1 cellular context compared by ENCODE assay signal in genomic region chr13:112346173-112346898, GRCh38.
TF ChIP-seq lines count a peak whose summit lies in the region.

No MANE protein-coding gene starts in this region.

TF ChIP-seq in HEK293, 187 proteins besides CTCF, POLR2A, EP300 and RAD21 (continued from another document and continues in another):
- TF ChIP-seq ZSCAN30 (tag by site-specific recombination; IDR thresholded peaks at IDR 0.05) (peak; percentile 55; the same call in 1 of the 2 replicates), ZNF311 (tag by site-specific recombination; IDR thresholded peaks at IDR 0.05; ENCODE audit: borderline replicate concordance) (no peak), ZNF341 (tag by site-specific recombination; IDR thresholded peaks at IDR 0.05; ENCODE audit: low read depth) (peak; percentile 92), GLI4 (tag by site-specific recombination; IDR thresholded peaks at IDR 0.05) (no peak), HOXC10 (CRISPR knock-in tag; IDR thresholded peaks at IDR 0.05) (0 out of 2 replicates have a peak, but pooled peaks have one; percentile 64), ZBTB17 (tag by site-specific recombination; IDR thresholded peaks at IDR 0.05) (peak; percentile 84), ZNF704 (tag by site-specific recombination; IDR thresholded peaks at IDR 0.05) (no peak), ZNF416 (tag by site-specific recombination; IDR thresholded peaks at IDR 0.05) (no peak), GLIS1 (tag by site-specific recombination; IDR thresholded peaks at IDR 0.05) (peak; percentile 98), ZBTB26 (tag by site-specific recombination; optimal IDR thresholded peaks at IDR 0.05) (no peak), ZNF792 (tag by site-specific recombination; IDR thresholded peaks at IDR 0.05) (no peak), ZNF211 (tag by site-specific recombination; IDR thresholded peaks at IDR 0.05; ENCODE audit: low read depth) (no peak), ZNF549 (tag by site-specific recombination; IDR thresholded peaks at IDR 0.05) (no peak), ZNF776 (tag by site-specific recombination; IDR thresholded peaks at IDR 0.05; ENCODE audit: borderline replicate concordance) (no peak), ZNF10 (tag by site-specific recombination; IDR thresholded peaks at IDR 0.05) (peak; percentile 94), KLF9 (tag by site-specific recombination; IDR thresholded peaks at IDR 0.05; ENCODE audit: low read depth) (peak; percentile 58; the same call in 1 of the 2 replicates), ZNF610 (tag by site-specific recombination; IDR thresholded peaks at IDR 0.05; ENCODE audit: borderline replicate concordance) (peak; percentile 88), ZNF707 (tag by site-specific recombination; IDR thresholded peaks at IDR 0.05) (no peak), GFI1B (tag by site-specific recombination; IDR thresholded peaks at IDR 0.05) (peak; percentile 100), ZNF521 (tag by site-specific recombination; IDR thresholded peaks at IDR 0.05) (no peak), ZNF155 (tag by site-specific recombination; IDR thresholded peaks at IDR 0.05) (no peak), ZNF510 (tag by site-specific recombination; IDR thresholded peaks at IDR 0.05; ENCODE audit: insufficient replicate concordance) (no peak), ZNF433 (tag by site-specific recombination; IDR thresholded peaks at IDR 0.05; ENCODE audit: low read depth) (no peak), ZNF677 (tag by site-specific recombination; IDR thresholded peaks at IDR 0.05) (no peak), ZNF133 (tag by site-specific recombination; IDR thresholded peaks at IDR 0.05) (no peak), ZNF184 (tag by site-specific recombination; IDR thresholded peaks at IDR 0.05) (peak; percentile 91), ZNF324 (tag by site-specific recombination; IDR thresholded peaks at IDR 0.05) (peak; percentile 98), ZNF558 (tag by site-specific recombination; IDR thresholded peaks at IDR 0.05) (peak; percentile 51; the same call in 1 of the 2 replicates), ZNF843 (tag by site-specific recombination; IDR thresholded peaks at IDR 0.05) (peak; percentile 99), ZNF354C (tag by site-specific recombination; IDR thresholded peaks at IDR 0.05; ENCODE audit: borderline replicate concordance, low read depth) (no peak), ZNF24 (tag by site-specific recombination; IDR thresholded peaks at IDR 0.05) (peak; percentile 98), ZNF266 (tag by site-specific recombination; IDR thresholded peaks at IDR 0.05; ENCODE audit: low read depth) (no peak), ZNF623 (tag by site-specific recombination; IDR thresholded peaks at IDR 0.05) (peak; percentile 35), ZNF785 (tag by site-specific recombination; IDR thresholded peaks at IDR 0.05) (no peak), KLF1 (tag by site-specific recombination; IDR thresholded peaks at IDR 0.05) (peak; percentile 80), PRDM6 (tag by site-specific recombination; IDR thresholded peaks at IDR 0.05) (peak; percentile 97), TRIM28 (IDR thresholded peaks at IDR 0.05; ENCODE audit: borderline replicate concordance, low read length) (peak; percentile 45; the same call in 1 of the 2 replicates), ZBTB20 (tag by site-specific recombination; IDR thresholded peaks at IDR 0.05) (no peak), ZNF404 (tag by site-specific recombination; IDR thresholded peaks at IDR 0.05) (no peak), KLF17 (tag by site-specific recombination; IDR thresholded peaks at IDR 0.05) (peak; percentile 96), ZNF449 (tag by site-specific recombination; IDR thresholded peaks at IDR 0.05) (0 out of 2 replicates have a peak, but pooled peaks have one; percentile 27), MEIS1 (CRISPR knock-in tag; IDR thresholded peaks at IDR 0.05; ENCODE audit: borderline replicate concordance) (peak; percentile 92), ZNF202 (tag by site-specific recombination; IDR thresholded peaks at IDR 0.05; ENCODE audit: borderline replicate concordance) (no peak), ZBTB21 (tag by site-specific recombination; IDR thresholded peaks at IDR 0.05) (peak; percentile 72), ZNF423 (tag by site-specific recombination; IDR thresholded peaks at IDR 0.05) (peak; percentile 61; the same call in 1 of the 2 replicates), ZBTB7A (tag by site-specific recombination; IDR thresholded peaks at IDR 0.05; ENCODE audit: low read depth) (0 out of 2 replicates have a peak, but pooled peaks have one; percentile 16), ZBTB8A (tag by site-specific recombination; IDR thresholded peaks at IDR 0.05) (peak; percentile 88), ZNF837 (tag by site-specific recombination; IDR thresholded peaks at IDR 0.05) (no peak), ZNF280C (tag by site-specific recombination; IDR thresholded peaks at IDR 0.05) (no peak), ZNF114 (tag by site-specific recombination; IDR thresholded peaks at IDR 0.05) (no peak), ZNF148 (tag by site-specific recombination; IDR thresholded peaks at IDR 0.05; ENCODE audit: borderline replicate concordance) (no peak), PRDM2 (tag by site-specific recombination; IDR thresholded peaks at IDR 0.05; ENCODE audit: borderline replicate concordance) (no peak), ZNF777 (tag by site-specific recombination; IDR thresholded peaks at IDR 0.05; ENCODE audit: borderline replicate concordance) (no peak), SP7 (tag by site-specific recombination; IDR thresholded peaks at IDR 0.05) (peak; percentile 100)
